In the genomic region with DNA sequence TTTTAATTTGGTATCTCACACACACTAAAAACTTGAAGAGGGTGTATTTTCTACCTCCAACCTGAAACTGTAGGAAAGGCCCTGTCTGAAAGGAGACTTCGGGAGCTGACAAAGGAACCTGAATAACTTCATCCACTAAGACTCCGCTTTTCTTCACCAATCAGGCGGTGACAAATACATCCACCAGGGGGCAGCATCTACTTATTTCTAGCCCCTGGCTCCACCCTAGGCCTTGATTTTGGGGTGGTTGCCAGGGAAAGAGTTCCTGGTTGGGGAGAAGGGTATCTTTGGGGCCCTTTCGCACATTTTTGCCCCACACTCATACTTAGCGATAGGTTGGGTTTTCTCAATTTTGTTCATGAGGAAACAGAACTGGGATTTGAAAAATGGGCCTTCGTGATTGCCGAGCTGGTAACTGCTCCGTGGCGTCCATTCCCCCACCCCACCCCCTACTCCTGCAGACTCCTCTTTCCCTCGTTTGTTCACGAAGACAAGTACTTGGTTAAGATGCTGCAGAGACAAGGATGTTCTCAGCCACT, we compare ENCODE assay signal across 1 cellular context.
TF ChIP-seq lines count a peak whose summit lies in the region.

No MANE protein-coding gene starts in this region.

TF ChIP-seq in HepG2, 621 proteins besides CTCF, POLR2A, EP300 and RAD21 (continued from another document):
- TF ChIP-seq, protein P1, sequence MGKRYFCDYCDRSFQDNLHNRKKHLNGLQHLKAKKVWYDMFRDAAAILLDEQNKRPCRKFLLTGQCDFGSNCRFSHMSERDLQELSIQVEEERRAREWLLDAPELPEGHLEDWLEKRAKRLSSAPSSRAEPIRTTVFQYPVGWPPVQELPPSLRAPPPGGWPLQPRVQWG (CRISPR knock-in tag; IDR thresholded peaks at IDR 0.05; ENCODE audit: borderline replicate concordance, low read depth): no peak
- TF ChIP-seq ZNF792 (CRISPR knock-in tag; IDR thresholded peaks at IDR 0.05) (no peak), MLLT10 (CRISPR knock-in tag; IDR thresholded peaks at IDR 0.05) (no peak), GABPA (IDR thresholded peaks at IDR 0.05; ENCODE audit: low read depth, low read length) (no peak), GABPA (CRISPR knock-in tag; IDR thresholded peaks at IDR 0.05; ENCODE audit: low read depth) (peak; percentile 83), ZNF577 (CRISPR knock-in tag; IDR thresholded peaks at IDR 0.05; ENCODE audit: borderline replicate concordance, low read depth) (no peak), NFKBIZ (CRISPR knock-in tag; IDR thresholded peaks at IDR 0.05) (peak; percentile 52; the same call in 1 of the 2 replicates)
- TF ChIP-seq, protein P2, sequence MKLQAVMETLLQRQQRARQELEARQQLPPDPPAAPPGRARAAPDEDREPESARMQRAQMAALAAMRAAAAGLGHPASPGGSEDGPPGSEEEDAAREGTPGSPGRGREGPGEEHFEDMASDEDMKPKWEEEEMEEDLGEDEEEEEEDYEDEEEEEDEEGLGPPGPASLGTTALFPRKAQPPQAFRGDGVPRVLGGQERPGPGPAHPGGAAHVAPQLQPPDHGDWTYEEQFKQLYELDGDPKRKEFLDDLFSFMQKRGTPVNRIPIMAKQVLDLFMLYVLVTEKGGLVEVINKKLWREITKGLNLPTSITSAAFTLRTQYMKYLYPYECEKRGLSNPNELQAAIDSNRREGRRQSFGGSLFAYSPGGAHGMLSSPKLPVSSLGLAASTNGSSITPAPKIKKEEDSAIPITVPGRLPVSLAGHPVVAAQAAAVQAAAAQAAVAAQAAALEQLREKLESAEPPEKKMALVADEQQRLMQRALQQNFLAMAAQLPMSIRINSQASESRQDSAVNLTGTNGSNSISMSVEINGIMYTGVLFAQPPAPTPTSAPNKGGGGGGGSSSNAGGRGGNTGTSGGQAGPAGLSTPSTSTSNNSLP (IDR thresholded peaks at IDR 0.05; ENCODE audit: low read depth, low read length): peak; percentile 75; the same call in 1 of the 2 replicates
